Comparison of ENCODE assay signal across 1 cellular context in the genomic region with DNA sequence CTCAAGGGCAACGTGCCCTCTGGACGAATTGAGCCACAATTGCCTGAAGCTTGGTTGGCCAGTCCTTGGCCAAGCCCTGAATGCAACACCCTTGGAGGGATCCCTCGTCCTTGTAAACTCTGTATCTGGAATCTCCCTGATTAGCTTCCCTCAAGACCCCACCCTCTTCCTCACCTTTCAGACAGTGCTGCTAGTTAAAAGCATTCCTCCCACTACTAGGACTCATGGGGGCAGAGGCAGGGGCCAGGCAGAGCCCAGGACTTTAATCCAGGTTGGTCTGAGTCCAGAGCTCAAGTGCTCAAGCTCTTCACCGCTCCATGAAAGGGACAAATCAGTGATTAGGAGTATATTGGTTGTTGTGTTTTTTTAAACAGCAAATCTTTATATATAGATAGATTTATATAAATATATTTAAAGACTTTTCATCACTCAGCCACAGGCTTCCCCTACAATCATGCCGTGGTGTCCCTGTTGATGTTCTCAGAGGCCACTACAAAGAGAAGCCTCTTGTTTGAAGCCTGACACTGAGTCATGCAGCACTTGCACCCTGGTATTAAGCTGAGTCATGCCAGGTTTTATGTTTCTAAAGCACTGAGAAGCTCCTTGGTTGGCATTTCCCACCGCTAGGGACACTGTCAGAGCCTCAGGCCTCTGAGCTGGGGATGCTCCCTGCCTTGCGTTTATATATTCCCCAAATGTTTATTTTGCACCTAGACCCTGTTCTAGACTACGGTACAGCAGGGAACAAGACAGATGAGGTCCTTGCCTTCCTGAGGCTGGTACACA.
TF ChIP-seq lines count a peak whose summit lies in the region.

No MANE protein-coding gene starts in this region.

TF ChIP-seq in GM23338, 12 proteins besides CTCF, POLR2A, EP300 and RAD21 (continued from another document):
- TF ChIP-seq, protein P1, sequence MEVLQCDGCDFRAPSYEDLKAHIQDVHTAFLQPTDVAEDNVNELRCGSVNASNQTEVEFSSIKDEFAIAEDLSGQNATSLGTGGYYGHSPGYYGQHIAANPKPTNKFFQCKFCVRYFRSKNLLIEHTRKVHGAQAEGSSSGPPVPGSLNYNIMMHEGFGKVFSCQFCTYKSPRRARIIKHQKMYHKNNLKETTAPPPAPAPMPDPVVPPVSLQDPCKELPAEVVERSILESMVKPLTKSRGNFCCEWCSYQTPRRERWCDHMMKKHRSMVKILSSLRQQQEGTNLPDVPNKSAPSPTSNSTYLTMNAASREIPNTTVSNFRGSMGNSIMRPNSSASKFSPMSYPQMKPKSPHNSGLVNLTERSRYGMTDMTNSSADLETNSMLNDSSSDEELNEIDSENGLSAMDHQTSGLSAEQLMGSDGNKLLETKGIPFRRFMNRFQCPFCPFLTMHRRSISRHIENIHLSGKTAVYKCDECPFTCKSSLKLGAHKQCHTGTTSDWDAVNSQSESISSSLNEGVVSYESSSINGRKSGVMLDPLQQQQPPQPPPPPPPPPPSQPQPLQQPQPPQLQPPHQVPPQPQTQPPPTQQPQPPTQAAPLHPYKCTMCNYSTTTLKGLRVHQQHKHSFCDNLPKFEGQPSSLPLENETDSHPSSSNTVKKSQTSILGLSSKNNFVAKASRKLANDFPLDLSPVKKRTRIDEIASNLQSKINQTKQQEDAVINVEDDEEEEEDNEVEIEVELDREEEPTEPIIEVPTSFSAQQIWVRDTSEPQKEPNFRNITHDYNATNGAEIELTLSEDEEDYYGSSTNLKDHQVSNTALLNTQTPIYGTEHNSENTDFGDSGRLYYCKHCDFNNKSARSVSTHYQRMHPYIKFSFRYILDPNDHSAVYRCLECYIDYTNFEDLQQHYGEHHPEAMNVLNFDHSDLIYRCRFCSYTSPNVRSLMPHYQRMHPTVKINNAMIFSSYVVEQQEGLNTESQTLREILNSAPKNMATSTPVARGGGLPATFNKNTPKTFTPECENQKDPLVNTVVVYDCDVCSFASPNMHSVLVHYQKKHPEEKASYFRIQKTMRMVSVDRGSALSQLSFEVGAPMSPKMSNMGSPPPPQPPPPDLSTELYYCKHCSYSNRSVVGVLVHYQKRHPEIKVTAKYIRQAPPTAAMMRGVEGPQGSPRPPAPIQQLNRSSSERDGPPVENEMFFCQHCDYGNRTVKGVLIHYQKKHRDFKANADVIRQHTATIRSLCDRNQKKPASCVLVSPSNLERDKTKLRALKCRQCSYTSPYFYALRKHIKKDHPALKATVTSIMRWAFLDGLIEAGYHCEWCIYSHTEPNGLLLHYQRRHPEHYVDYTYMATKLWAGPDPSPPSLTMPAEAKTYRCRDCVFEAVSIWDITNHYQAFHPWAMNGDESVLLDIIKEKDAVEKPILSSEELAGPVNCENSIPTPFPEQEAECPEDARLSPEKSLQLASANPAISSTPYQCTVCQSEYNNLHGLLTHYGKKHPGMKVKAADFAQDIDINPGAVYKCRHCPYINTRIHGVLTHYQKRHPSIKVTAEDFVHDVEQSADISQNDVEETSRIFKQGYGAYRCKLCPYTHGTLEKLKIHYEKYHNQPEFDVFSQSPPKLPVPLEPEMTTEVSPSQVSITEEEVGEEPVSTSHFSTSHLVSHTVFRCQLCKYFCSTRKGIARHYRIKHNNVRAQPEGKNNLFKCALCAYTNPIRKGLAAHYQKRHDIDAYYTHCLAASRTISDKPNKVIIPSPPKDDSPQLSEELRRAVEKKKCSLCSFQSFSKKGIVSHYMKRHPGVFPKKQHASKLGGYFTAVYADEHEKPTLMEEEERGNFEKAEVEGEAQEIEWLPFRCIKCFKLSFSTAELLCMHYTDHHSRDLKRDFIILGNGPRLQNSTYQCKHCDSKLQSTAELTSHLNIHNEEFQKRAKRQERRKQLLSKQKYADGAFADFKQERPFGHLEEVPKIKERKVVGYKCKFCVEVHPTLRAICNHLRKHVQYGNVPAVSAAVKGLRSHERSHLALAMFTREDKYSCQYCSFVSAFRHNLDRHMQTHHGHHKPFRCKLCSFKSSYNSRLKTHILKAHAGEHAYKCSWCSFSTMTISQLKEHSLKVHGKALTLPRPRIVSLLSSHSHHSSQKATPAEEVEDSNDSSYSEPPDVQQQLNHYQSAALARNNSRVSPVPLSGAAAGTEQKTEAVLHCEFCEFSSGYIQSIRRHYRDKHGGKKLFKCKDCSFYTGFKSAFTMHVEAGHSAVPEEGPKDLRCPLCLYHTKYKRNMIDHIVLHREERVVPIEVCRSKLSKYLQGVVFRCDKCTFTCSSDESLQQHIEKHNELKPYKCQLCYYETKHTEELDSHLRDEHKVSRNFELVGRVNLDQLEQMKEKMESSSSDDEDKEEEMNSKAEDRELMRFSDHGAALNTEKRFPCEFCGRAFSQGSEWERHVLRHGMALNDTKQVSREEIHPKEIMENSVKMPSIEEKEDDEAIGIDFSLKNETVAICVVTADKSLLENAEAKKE (CRISPR knock-in tag; IDR thresholded peaks at IDR 0.05): no peak
- TF ChIP-seq ZNF114 (CRISPR knock-in tag; IDR thresholded peaks at IDR 0.05) (no peak), EZH2 (IDR thresholded peaks at IDR 0.05; ENCODE audit: low read depth, unreplicated experiment) (no peak), ZNF331 (CRISPR knock-in tag; IDR thresholded peaks at IDR 0.05; ENCODE audit: low read depth) (no peak), POLR2AphosphoS5 (IDR thresholded peaks at IDR 0.05; ENCODE audit: low read depth) (no peak), EZH2phosphoT487 (IDR thresholded peaks at IDR 0.05; ENCODE audit: unreplicated experiment) (no peak)
- TF ChIP-seq, protein P2, sequence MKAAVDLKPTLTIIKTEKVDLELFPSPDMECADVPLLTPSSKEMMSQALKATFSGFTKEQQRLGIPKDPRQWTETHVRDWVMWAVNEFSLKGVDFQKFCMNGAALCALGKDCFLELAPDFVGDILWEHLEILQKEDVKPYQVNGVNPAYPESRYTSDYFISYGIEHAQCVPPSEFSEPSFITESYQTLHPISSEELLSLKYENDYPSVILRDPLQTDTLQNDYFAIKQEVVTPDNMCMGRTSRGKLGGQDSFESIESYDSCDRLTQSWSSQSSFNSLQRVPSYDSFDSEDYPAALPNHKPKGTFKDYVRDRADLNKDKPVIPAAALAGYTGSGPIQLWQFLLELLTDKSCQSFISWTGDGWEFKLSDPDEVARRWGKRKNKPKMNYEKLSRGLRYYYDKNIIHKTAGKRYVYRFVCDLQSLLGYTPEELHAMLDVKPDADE (IDR thresholded peaks at IDR 0.05): no peak
